Comparison of ENCODE assay signal across 1 cellular context in the genomic region with DNA sequence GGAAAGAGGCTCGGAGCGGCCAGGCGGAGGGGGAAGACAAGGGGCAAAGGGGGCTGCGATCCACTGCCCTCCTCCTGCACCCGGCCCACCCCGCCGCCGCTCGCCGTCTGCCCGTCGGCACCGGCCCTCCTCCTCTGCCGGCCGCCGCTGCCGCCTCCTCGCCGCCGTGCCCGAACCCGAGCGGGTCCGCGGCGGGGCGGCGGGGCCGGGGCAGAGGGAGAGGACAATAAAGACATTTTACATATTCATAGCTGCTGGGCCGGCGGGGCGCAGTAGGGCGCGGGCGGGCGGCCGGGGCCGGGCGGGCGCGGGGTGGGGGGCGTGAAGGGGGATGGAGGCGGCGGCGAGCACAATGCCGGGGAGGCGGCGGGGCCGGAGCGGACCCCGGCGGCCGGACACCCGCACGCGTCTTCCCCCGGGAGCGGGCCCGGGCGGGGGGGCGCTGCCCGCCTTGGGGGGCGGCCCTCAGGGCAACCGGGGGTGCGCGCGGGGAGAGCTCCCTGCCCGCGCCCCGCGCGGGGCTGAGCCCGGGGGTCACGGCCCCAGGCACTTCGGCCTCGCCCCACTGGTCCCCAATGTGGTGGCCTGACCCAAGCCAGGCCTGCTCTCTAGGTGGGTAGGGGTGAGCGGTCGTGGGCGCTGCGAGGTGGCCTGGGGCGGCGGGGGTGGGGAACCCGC.
TF ChIP-seq lines count a peak whose summit lies in the region.

No MANE protein-coding gene starts in this region.

TF ChIP-seq in WTC11, 78 proteins besides CTCF, POLR2A, EP300 and RAD21 (continued from another document and continues in another):
- TF ChIP-seq, protein P1, sequence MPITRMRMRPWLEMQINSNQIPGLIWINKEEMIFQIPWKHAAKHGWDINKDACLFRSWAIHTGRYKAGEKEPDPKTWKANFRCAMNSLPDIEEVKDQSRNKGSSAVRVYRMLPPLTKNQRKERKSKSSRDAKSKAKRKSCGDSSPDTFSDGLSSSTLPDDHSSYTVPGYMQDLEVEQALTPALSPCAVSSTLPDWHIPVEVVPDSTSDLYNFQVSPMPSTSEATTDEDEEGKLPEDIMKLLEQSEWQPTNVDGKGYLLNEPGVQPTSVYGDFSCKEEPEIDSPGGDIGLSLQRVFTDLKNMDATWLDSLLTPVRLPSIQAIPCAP (CRISPR knock-in tag; IDR thresholded peaks at IDR 0.05) = no peak
- TF ChIP-seq, protein P2, sequence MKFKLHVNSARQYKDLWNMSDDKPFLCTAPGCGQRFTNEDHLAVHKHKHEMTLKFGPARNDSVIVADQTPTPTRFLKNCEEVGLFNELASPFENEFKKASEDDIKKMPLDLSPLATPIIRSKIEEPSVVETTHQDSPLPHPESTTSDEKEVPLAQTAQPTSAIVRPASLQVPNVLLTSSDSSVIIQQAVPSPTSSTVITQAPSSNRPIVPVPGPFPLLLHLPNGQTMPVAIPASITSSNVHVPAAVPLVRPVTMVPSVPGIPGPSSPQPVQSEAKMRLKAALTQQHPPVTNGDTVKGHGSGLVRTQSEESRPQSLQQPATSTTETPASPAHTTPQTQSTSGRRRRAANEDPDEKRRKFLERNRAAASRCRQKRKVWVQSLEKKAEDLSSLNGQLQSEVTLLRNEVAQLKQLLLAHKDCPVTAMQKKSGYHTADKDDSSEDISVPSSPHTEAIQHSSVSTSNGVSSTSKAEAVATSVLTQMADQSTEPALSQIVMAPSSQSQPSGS (CRISPR knock-in tag; IDR thresholded peaks at IDR 0.05; ENCODE audit: borderline replicate concordance, low read depth) = no peak
- no peak for TF ChIP-seq ZNF138 (CRISPR knock-in tag; conservative IDR thresholded peaks at IDR 0.05)
- TF ChIP-seq, protein P3, sequence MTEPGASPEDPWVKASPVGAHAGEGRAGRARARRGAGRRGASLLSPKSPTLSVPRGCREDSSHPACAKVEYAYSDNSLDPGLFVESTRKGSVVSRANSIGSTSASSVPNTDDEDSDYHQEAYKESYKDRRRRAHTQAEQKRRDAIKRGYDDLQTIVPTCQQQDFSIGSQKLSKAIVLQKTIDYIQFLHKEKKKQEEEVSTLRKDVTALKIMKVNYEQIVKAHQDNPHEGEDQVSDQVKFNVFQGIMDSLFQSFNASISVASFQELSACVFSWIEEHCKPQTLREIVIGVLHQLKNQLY (CRISPR knock-in tag; IDR thresholded peaks at IDR 0.05) = no peak
- TF ChIP-seq, protein P4, sequence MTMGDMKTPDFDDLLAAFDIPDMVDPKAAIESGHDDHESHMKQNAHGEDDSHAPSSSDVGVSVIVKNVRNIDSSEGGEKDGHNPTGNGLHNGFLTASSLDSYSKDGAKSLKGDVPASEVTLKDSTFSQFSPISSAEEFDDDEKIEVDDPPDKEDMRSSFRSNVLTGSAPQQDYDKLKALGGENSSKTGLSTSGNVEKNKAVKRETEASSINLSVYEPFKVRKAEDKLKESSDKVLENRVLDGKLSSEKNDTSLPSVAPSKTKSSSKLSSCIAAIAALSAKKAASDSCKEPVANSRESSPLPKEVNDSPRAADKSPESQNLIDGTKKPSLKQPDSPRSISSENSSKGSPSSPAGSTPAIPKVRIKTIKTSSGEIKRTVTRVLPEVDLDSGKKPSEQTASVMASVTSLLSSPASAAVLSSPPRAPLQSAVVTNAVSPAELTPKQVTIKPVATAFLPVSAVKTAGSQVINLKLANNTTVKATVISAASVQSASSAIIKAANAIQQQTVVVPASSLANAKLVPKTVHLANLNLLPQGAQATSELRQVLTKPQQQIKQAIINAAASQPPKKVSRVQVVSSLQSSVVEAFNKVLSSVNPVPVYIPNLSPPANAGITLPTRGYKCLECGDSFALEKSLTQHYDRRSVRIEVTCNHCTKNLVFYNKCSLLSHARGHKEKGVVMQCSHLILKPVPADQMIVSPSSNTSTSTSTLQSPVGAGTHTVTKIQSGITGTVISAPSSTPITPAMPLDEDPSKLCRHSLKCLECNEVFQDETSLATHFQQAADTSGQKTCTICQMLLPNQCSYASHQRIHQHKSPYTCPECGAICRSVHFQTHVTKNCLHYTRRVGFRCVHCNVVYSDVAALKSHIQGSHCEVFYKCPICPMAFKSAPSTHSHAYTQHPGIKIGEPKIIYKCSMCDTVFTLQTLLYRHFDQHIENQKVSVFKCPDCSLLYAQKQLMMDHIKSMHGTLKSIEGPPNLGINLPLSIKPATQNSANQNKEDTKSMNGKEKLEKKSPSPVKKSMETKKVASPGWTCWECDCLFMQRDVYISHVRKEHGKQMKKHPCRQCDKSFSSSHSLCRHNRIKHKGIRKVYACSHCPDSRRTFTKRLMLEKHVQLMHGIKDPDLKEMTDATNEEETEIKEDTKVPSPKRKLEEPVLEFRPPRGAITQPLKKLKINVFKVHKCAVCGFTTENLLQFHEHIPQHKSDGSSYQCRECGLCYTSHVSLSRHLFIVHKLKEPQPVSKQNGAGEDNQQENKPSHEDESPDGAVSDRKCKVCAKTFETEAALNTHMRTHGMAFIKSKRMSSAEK (CRISPR knock-in tag; IDR thresholded peaks at IDR 0.05; ENCODE audit: borderline replicate concordance) = no peak
- TF ChIP-seq, protein P5, sequence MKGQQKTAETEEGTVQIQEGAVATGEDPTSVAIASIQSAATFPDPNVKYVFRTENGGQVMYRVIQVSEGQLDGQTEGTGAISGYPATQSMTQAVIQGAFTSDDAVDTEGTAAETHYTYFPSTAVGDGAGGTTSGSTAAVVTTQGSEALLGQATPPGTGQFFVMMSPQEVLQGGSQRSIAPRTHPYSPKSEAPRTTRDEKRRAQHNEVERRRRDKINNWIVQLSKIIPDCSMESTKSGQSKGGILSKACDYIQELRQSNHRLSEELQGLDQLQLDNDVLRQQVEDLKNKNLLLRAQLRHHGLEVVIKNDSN (CRISPR knock-in tag; IDR thresholded peaks at IDR 0.05) = no peak
- TF ChIP-seq ETV6 (CRISPR knock-in tag; IDR thresholded peaks at IDR 0.05) = peak; percentile 50
- TF ChIP-seq CBFB (CRISPR knock-in tag; IDR thresholded peaks at IDR 0.05; ENCODE audit: low read depth) = no peak
- no peak for TF ChIP-seq NR1H2 (CRISPR knock-in tag; IDR thresholded peaks at IDR 0.05)
- no peak for TF ChIP-seq RORB (CRISPR knock-in tag; IDR thresholded peaks at IDR 0.05)
- TF ChIP-seq, protein P6, sequence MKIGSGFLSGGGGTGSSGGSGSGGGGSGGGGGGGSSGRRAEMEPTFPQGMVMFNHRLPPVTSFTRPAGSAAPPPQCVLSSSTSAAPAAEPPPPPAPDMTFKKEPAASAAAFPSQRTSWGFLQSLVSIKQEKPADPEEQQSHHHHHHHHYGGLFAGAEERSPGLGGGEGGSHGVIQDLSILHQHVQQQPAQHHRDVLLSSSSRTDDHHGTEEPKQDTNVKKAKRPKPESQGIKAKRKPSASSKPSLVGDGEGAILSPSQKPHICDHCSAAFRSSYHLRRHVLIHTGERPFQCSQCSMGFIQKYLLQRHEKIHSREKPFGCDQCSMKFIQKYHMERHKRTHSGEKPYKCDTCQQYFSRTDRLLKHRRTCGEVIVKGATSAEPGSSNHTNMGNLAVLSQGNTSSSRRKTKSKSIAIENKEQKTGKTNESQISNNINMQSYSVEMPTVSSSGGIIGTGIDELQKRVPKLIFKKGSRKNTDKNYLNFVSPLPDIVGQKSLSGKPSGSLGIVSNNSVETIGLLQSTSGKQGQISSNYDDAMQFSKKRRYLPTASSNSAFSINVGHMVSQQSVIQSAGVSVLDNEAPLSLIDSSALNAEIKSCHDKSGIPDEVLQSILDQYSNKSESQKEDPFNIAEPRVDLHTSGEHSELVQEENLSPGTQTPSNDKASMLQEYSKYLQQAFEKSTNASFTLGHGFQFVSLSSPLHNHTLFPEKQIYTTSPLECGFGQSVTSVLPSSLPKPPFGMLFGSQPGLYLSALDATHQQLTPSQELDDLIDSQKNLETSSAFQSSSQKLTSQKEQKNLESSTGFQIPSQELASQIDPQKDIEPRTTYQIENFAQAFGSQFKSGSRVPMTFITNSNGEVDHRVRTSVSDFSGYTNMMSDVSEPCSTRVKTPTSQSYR (CRISPR knock-in tag; IDR thresholded peaks at IDR 0.05) = no peak
- TF ChIP-seq EMX1 (CRISPR knock-in tag; IDR thresholded peaks at IDR 0.05) = peak; percentile 57; the same call in 1 of the 2 replicates
- TF ChIP-seq FOXJ3 (CRISPR knock-in tag; IDR thresholded peaks at IDR 0.05; ENCODE audit: borderline replicate concordance) = no peak
- TF ChIP-seq KAT7 (CRISPR knock-in tag; IDR thresholded peaks at IDR 0.05; ENCODE audit: borderline replicate concordance) = 0 out of 2 replicates have a peak, but pooled peaks have one; percentile 67
- TF ChIP-seq JUN (CRISPR knock-in tag; IDR thresholded peaks at IDR 0.05) = no peak
- TF ChIP-seq, protein P7, sequence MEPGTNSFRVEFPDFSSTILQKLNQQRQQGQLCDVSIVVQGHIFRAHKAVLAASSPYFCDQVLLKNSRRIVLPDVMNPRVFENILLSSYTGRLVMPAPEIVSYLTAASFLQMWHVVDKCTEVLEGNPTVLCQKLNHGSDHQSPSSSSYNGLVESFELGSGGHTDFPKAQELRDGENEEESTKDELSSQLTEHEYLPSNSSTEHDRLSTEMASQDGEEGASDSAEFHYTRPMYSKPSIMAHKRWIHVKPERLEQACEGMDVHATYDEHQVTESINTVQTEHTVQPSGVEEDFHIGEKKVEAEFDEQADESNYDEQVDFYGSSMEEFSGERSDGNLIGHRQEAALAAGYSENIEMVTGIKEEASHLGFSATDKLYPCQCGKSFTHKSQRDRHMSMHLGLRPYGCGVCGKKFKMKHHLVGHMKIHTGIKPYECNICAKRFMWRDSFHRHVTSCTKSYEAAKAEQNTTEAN (CRISPR knock-in tag; IDR thresholded peaks at IDR 0.05) = no peak
- TF ChIP-seq, protein P8, sequence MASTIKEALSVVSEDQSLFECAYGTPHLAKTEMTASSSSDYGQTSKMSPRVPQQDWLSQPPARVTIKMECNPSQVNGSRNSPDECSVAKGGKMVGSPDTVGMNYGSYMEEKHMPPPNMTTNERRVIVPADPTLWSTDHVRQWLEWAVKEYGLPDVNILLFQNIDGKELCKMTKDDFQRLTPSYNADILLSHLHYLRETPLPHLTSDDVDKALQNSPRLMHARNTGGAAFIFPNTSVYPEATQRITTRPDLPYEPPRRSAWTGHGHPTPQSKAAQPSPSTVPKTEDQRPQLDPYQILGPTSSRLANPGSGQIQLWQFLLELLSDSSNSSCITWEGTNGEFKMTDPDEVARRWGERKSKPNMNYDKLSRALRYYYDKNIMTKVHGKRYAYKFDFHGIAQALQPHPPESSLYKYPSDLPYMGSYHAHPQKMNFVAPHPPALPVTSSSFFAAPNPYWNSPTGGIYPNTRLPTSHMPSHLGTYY (CRISPR knock-in tag; IDR thresholded peaks at IDR 0.05) = no peak
- TF ChIP-seq, protein P9, sequence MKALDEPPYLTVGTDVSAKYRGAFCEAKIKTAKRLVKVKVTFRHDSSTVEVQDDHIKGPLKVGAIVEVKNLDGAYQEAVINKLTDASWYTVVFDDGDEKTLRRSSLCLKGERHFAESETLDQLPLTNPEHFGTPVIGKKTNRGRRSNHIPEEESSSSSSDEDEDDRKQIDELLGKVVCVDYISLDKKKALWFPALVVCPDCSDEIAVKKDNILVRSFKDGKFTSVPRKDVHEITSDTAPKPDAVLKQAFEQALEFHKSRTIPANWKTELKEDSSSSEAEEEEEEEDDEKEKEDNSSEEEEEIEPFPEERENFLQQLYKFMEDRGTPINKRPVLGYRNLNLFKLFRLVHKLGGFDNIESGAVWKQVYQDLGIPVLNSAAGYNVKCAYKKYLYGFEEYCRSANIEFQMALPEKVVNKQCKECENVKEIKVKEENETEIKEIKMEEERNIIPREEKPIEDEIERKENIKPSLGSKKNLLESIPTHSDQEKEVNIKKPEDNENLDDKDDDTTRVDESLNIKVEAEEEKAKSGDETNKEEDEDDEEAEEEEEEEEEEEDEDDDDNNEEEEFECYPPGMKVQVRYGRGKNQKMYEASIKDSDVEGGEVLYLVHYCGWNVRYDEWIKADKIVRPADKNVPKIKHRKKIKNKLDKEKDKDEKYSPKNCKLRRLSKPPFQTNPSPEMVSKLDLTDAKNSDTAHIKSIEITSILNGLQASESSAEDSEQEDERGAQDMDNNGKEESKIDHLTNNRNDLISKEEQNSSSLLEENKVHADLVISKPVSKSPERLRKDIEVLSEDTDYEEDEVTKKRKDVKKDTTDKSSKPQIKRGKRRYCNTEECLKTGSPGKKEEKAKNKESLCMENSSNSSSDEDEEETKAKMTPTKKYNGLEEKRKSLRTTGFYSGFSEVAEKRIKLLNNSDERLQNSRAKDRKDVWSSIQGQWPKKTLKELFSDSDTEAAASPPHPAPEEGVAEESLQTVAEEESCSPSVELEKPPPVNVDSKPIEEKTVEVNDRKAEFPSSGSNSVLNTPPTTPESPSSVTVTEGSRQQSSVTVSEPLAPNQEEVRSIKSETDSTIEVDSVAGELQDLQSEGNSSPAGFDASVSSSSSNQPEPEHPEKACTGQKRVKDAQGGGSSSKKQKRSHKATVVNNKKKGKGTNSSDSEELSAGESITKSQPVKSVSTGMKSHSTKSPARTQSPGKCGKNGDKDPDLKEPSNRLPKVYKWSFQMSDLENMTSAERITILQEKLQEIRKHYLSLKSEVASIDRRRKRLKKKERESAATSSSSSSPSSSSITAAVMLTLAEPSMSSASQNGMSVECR (CRISPR knock-in tag; IDR thresholded peaks at IDR 0.05; ENCODE audit: borderline replicate concordance) = no peak
- TF ChIP-seq, protein P10, sequence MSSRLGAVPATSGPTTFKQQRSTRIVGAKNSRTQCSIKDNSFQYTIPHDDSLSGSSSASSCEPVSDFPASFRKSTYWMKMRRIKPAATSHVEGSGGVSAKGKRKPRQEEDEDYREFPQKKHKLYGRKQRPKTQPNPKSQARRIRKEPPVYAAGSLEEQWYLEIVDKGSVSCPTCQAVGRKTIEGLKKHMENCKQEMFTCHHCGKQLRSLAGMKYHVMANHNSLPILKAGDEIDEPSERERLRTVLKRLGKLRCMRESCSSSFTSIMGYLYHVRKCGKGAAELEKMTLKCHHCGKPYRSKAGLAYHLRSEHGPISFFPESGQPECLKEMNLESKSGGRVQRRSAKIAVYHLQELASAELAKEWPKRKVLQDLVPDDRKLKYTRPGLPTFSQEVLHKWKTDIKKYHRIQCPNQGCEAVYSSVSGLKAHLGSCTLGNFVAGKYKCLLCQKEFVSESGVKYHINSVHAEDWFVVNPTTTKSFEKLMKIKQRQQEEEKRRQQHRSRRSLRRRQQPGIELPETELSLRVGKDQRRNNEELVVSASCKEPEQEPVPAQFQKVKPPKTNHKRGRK (CRISPR knock-in tag; IDR thresholded peaks at IDR 0.05; ENCODE audit: borderline replicate concordance) = no peak
- TF ChIP-seq, protein P11, sequence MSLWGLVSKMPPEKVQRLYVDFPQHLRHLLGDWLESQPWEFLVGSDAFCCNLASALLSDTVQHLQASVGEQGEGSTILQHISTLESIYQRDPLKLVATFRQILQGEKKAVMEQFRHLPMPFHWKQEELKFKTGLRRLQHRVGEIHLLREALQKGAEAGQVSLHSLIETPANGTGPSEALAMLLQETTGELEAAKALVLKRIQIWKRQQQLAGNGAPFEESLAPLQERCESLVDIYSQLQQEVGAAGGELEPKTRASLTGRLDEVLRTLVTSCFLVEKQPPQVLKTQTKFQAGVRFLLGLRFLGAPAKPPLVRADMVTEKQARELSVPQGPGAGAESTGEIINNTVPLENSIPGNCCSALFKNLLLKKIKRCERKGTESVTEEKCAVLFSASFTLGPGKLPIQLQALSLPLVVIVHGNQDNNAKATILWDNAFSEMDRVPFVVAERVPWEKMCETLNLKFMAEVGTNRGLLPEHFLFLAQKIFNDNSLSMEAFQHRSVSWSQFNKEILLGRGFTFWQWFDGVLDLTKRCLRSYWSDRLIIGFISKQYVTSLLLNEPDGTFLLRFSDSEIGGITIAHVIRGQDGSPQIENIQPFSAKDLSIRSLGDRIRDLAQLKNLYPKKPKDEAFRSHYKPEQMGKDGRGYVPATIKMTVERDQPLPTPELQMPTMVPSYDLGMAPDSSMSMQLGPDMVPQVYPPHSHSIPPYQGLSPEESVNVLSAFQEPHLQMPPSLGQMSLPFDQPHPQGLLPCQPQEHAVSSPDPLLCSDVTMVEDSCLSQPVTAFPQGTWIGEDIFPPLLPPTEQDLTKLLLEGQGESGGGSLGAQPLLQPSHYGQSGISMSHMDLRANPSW (CRISPR knock-in tag; conservative IDR thresholded peaks at IDR 0.05; ENCODE audit: low read depth) = no peak
- TF ChIP-seq NR2C2 (CRISPR knock-in tag; IDR thresholded peaks at IDR 0.05) = no peak
